ENCODE assay signal across 8 cellular contexts in the genomic region with DNA sequence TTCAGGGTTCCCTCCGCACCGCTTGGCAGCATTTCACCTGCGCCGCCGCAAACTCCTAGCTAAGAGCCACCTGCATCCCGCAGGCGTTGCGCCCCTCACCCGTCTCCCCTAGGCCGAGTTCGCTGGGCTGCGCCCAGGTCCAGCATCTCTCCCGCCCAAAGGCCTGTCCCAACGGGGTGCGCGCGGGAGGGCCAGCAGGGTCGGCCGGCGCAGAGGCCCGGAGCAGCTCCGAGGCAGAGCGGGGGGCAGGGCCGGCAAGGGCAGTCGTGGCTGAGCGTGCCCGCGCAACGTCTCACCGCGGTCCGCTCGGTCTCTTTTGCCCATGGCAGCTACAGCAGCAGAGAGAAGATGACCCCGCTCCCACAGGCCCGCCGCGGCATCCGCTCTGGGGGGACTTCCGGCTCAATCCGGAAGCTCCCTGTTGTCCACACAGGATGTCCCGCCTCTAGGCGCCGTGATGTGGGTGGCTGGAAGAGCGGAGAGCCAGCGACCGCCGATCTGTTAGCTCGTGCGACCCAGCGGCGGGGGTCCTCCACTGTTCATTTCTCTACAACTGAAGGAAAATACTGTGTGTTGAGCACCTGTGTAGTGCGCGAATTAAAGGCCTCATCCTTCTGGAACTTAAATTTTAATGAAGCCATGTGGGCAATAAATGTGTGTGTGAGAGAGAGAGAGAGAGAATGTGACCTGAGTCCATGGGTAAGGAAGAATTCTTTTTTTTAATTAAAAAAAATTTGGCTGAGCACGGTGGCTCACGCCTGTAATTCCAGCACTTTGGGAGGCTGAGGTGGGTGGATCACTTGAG.
DNase-seq lines count a peak whose midpoint lies in the region; ATAC-seq lines count a peak whose summit lies in the region.

ERCC3 (minus strand) TSS at position 387 of the 805 bp plus-strand sequence; CDS start at position 324, 63 bp downstream.

- ATAC-seq in GM18870 (IDR thresholded peaks at IDR 0.05; ENCODE audit: unreplicated experiment), result peak; percentile 89
- peak; percentile 96 for ATAC-seq in HG03108 (IDR thresholded peaks at IDR 0.05; ENCODE audit: unreplicated experiment)

- DNase-seq in AG08395 (ENCODE audit: low spot score) (peak; percentile 92), NCI-H2227 treated with DMSO at 0.1 percent for 48 hours (lab: John Stamatoyannopoulos, UW) (peak; percentile 93), islet precursor cell (peak; percentile 93)
- DNase-seq in activated CD4-positive, CD25-positive, alpha-beta regulatory T cell treated with anti-CD3 and anti-CD28 coated beads, Interleukin-2, amount 50 U/mL, for 16 hours (ENCODE audit: low read depth, low spot score), result peak; percentile 63
- peak; percentile 69 for DNase-seq in central memory CD4-positive, alpha-beta T cell
- peak; percentile 82 for DNase-seq in stimulated activated CD4-positive, alpha-beta T cell treated with anti-CD3 and anti-CD28 coated beads, Interleukin-12 subunit alpha, Interleukin-12 subunit beta, amount 100 ng/mL, for 4 hours

Comparison
In these comparisons a context has a peak if more than half of its experiments do, and no peak if none do; other contexts are left out.
1. Peak in every context shown above with its lines: DNase-seq and ATAC-seq.